In genomic region chr3:109480014-109480413, GRCh38 we compare ENCODE assay signal across 1 cellular context.
TF ChIP-seq lines count a peak whose summit lies in the region.

No MANE protein-coding gene starts in this region.

TF ChIP-seq in H1, 55 proteins besides CTCF, POLR2A, EP300 and RAD21 (continued from another document):
- no peak for TF ChIP-seq CHD1 (IDR thresholded peaks at IDR 0.05; ENCODE audit: low read depth, low read length)
- no peak for TF ChIP-seq TBP (IDR thresholded peaks at IDR 0.05; ENCODE audit: low read depth, low read length)
- TF ChIP-seq RBBP5 (IDR thresholded peaks at IDR 0.05; ENCODE audit: borderline replicate concordance, low read depth, low read length), result no peak
- TF ChIP-seq E2F6 (IDR thresholded peaks at IDR 0.05), result no peak
- no peak for TF ChIP-seq TCF12 (IDR thresholded peaks at IDR 0.05; ENCODE audit: low read depth, low read length)
- no peak for TF ChIP-seq MAFK (IDR thresholded peaks at IDR 0.05; ENCODE audit: low read depth, low read length)
- no peak for TF ChIP-seq TAF7 (optimal IDR thresholded peaks at IDR 0.05; ENCODE audit: borderline replicate concordance, low read depth, low read length)
